ENCODE assay signal across 8 cellular contexts in genomic region chr1:172154571-172154970, GRCh38.
DNase-seq lines count a peak whose midpoint lies in the region; ATAC-seq, FAIRE-seq and TF ChIP-seq lines count a peak whose summit lies in the region.

No MANE protein-coding gene starts in this region.

- no peak for TF ChIP-seq CTCF in mucosa of descending colon (IDR thresholded peaks at IDR 0.05)
- TF ChIP-seq CTCF in tibial nerve (IDR thresholded peaks at IDR 0.05): no peak

- TF ChIP-seq EP300 in tibial nerve (IDR thresholded peaks at IDR 0.05): peak in 1 of 2 donors; percentile 27

- H3K27me3 ChIP-seq in small intestine (ENCODE audit: control insufficient read depth in 2 of 2, insufficient read depth in 2 of 2, low read length in 2 of 2): no peaks in the 10 kb centered on the region
- H3K27me3 ChIP-seq in tibial nerve: no peaks in the 10 kb centered on the region

- peaks cover 0 to 13% of the 10 kb centered on the region in 2 donors for H3K36me3 Mint-ChIP-seq in activated naive CD4-positive, alpha-beta T cell treated with anti-CD3 and anti-CD28 coated beads, Interleukin-2, amount 50 U/mL, for 72 hours

- H3K27ac Mint-ChIP-seq in activated naive CD4-positive, alpha-beta T cell treated with anti-CD3 and anti-CD28 coated beads, Interleukin-2, amount 50 U/mL, for 72 hours: peak overlapping the region; percentile 33 to 64

- ATAC-seq in GM19035 (IDR thresholded peaks at IDR 0.05; ENCODE audit: unreplicated experiment): peak; percentile 98
- peak; percentile 88 for ATAC-seq in HG03342 (IDR thresholded peaks at IDR 0.05; ENCODE audit: unreplicated experiment)
- ATAC-seq in activated naive CD4-positive, alpha-beta T cell treated with anti-CD3 and anti-CD28 coated beads, Interleukin-2, amount 50 U/mL, for 72 hours: peak; percentile 50 to 99
- ATAC-seq in mucosa of descending colon: peak; percentile 53

- peak; percentile 80 for DNase-seq in AG08395 (ENCODE audit: low spot score)
- no peak for DNase-seq in activated naive CD4-positive, alpha-beta T cell treated with anti-CD3 and anti-CD28 coated beads, Interleukin-2, amount 50 U/mL, for 72 hours (ENCODE audit: low spot score in 2 of 2)
- no peak for DNase-seq in mucosa of descending colon
- DNase-seq in NCI-H1930 (lab: John Stamatoyannopoulos, UW): no peak
- DNase-seq in small intestine: no peak
- DNase-seq in tibial nerve (ENCODE audit: low spot score in 2 of 2): no peak

- H3K4me3 ChIP-seq in mucosa of descending colon (no peak overlapping the region), small intestine (ENCODE audit: low read depth in 1 of 2, low read length in 2 of 2) (no peak overlapping the region), tibial nerve (no peak overlapping the region)

- no peak for TF ChIP-seq POLR2A in tibial nerve (IDR thresholded peaks at IDR 0.05)

- H3K9me3 ChIP-seq in mucosa of descending colon (no peaks in the 10 kb centered on the region), small intestine (ENCODE audit: control insufficient read depth, low read depth) (no peaks in the 10 kb centered on the region), tibial nerve (no peaks in the 10 kb centered on the region)

- intact Hi-C loops in mucosa of descending colon (cut with DNase I, micrococcal nuclease): no loop called here

- no peaks in the 10 kb centered on the region for H3K36me3 ChIP-seq in mucosa of descending colon (ENCODE audit: low read depth)
- no peaks in the 10 kb centered on the region for H3K36me3 ChIP-seq in small intestine (ENCODE audit: control insufficient read depth in 2 of 2, insufficient read depth in 2 of 2, low read length in 2 of 2)
- H3K36me3 ChIP-seq in tibial nerve: no peaks in the 10 kb centered on the region

- WGBS in small intestine, 3 donors: 39 to 77% (median 62%) methylated on average over 2 of the region's 2 CpGs
- WGBS in tibial nerve, 2 donors: 30 to 37% methylated on average over 2 of the region's 2 CpGs

- FAIRE-seq in small intestine (lab: Jason Lieb, UNC): no peak

- H3K27ac ChIP-seq in small intestine (ENCODE audit: low read depth in 1 of 2, low read length in 1 of 2) (no peak overlapping the region), tibial nerve (peak overlapping the region in 2 of 4 donors; percentile 2 to 31)

- H3K4me1 ChIP-seq in mucosa of descending colon (ENCODE audit: low read depth): no peaks in the 10 kb centered on the region
- no peaks in the 10 kb centered on the region for H3K4me1 ChIP-seq in small intestine (ENCODE audit: control insufficient read depth in 2 of 2, insufficient read depth in 1 of 2, low read depth in 1 of 2, low read length in 1 of 2)
- peaks cover 0 to 10% (median 2%) of the 10 kb centered on the region in 4 donors for H3K4me1 ChIP-seq in tibial nerve

- H3K9me3 Mint-ChIP-seq in activated naive CD4-positive, alpha-beta T cell treated with anti-CD3 and anti-CD28 coated beads, Interleukin-2, amount 50 U/mL, for 72 hours: peaks cover 0 to 4% of the 10 kb centered on the region in 2 donors
